ENCODE assay signal across 28 cellular contexts in genomic region chr10:90740265-90740664, GRCh38.
"Had no signal": no experiment of that assay in that cellular context is flagged by ENCODE, and none has a peak within 500 bp of the region (broad histone marks: within the 10 kb centered on the region; RNA-seq: fewer than 3 reads in every experiment).

No MANE protein-coding gene starts in this region.

- H3K9me3 ChIP-seq: ovary, psoas muscle, right lobe of liver, sigmoid colon, stomach, thoracic aorta, thyroid gland, tibial nerve, upper lobe of right lung, uterus had no signal

- H3K4me3 ChIP-seq: neural progenitor cell, ovary, psoas muscle, right lobe of liver, sigmoid colon, stomach, thoracic aorta, thyroid gland, tibial nerve, upper lobe of right lung, uterus had no signal

- H3K36me3 ChIP-seq: neural progenitor cell, ovary, right lobe of liver, sigmoid colon, stomach, thoracic aorta, thyroid gland, tibial nerve, upper lobe of right lung, uterus had no signal

- H3K27me3 Mint-ChIP-seq: progenitor cell of endocrine pancreas, type B pancreatic cell had no signal

- H3K9me3 Mint-ChIP-seq: nephron; neural progenitor cell; stimulated activated effector memory CD8-positive, alpha-beta T cell treated with anti-CD3 and anti-CD28 coated beads, Interleukin-12 subunit alpha, Interleukin-12 subunit beta, amount 100 ng/mL, for 72 hours; stimulated activated naive B cell treated with anti-CD40 and anti-IgM and Interleukin-4, amounts not matched to agents 10 μg/mL and 1 μg/mL and 100 μg/mL, for 72 hours; stimulated activated naive CD8-positive, alpha-beta T cell treated with anti-CD3 and anti-CD28 coated beads, Interleukin-15, Interleukin-2, amounts not matched to agents 100 ng/mL and 50 ng/mL, for 24 hours; type B pancreatic cell had no signal

- DNase-seq: natural killer cell; occipital lobe; ovary; posterior cingulate gyrus; psoas muscle; right cardiac atrium; right lobe of liver; sigmoid colon; small intestine; stimulated activated CD4-positive, alpha-beta T cell treated with anti-CD3 and anti-CD28 coated beads, Interleukin-15, amount 100 ng/mL, for 24 hours; stimulated activated CD4-positive, alpha-beta T cell treated with anti-CD3 and anti-CD28 coated beads, Interleukin-2, amount 100 ng/mL, for 24 hours; stimulated activated CD4-positive, alpha-beta T cell treated with anti-CD3 and anti-CD28 coated beads, Interleukin-2, amount 100 ng/mL, for 48 hours; stimulated activated CD4-positive, alpha-beta T cell treated with anti-CD3 and anti-CD28 coated beads, Interleukin-4, amount 100 ng/mL, for 24 hours; stimulated activated naive B cell treated with anti-CD40 and anti-IgM and Interleukin-4, amounts not matched to agents 10 μg/mL and 1 μg/mL and 100 μg/mL, for 72 hours; stimulated activated naive CD4-positive, alpha-beta T cell treated with Interleukin-2 at 50 U/mL for 16 hours; stomach; thyroid gland; upper lobe of right lung; uterus had no signal

- H3K4me1 Mint-ChIP-seq: natural killer cell; nephron; neural progenitor cell; stimulated activated effector memory CD8-positive, alpha-beta T cell treated with anti-CD3 and anti-CD28 coated beads, Interleukin-12 subunit alpha, Interleukin-12 subunit beta, amount 100 ng/mL, for 72 hours; stimulated activated naive B cell treated with anti-CD40 and anti-IgM and Interleukin-4, amounts not matched to agents 10 μg/mL and 1 μg/mL and 100 μg/mL, for 72 hours had no signal

- H3K27ac ChIP-seq: neural progenitor cell, ovary, parathyroid adenoma, psoas muscle, right lobe of liver, sigmoid colon, stomach, thoracic aorta, thyroid gland, tibial nerve, upper lobe of right lung, uterus had no signal

- H3K36me3 Mint-ChIP-seq: natural killer cell; neural progenitor cell; stimulated activated effector memory CD8-positive, alpha-beta T cell treated with anti-CD3 and anti-CD28 coated beads, Interleukin-12 subunit alpha, Interleukin-12 subunit beta, amount 100 ng/mL, for 72 hours; stimulated activated naive B cell treated with anti-CD40 and anti-IgM and Interleukin-4, amounts not matched to agents 10 μg/mL and 1 μg/mL and 100 μg/mL, for 72 hours; type B pancreatic cell had no signal

- H3K27ac Mint-ChIP-seq: natural killer cell; nephron; neural progenitor cell; progenitor cell of endocrine pancreas; stimulated activated effector memory CD8-positive, alpha-beta T cell treated with anti-CD3 and anti-CD28 coated beads, Interleukin-12 subunit alpha, Interleukin-12 subunit beta, amount 100 ng/mL, for 72 hours; stimulated activated naive B cell treated with anti-CD40 and anti-IgM and Interleukin-4, amounts not matched to agents 10 μg/mL and 1 μg/mL and 100 μg/mL, for 72 hours; stimulated activated naive CD8-positive, alpha-beta T cell treated with anti-CD3 and anti-CD28 coated beads, Interleukin-15, Interleukin-2, amounts not matched to agents 100 ng/mL and 50 ng/mL, for 24 hours; type B pancreatic cell had no signal

- ATAC-seq: natural killer cell; psoas muscle; right cardiac atrium; right lobe of liver; stimulated activated effector memory CD8-positive, alpha-beta T cell treated with anti-CD3 and anti-CD28 coated beads, Interleukin-12 subunit alpha, Interleukin-12 subunit beta, amount 100 ng/mL, for 72 hours; stimulated activated naive B cell treated with anti-CD40 and anti-IgM and Interleukin-4, amounts not matched to agents 10 μg/mL and 1 μg/mL and 100 μg/mL, for 72 hours; upper lobe of right lung had no signal

- H3K4me1 ChIP-seq: neural progenitor cell, psoas muscle, right lobe of liver, sigmoid colon, stomach, thyroid gland, upper lobe of right lung, uterus had no signal

- H3K4me3 Mint-ChIP-seq: natural killer cell; nephron; neural progenitor cell; stimulated activated effector memory CD8-positive, alpha-beta T cell treated with anti-CD3 and anti-CD28 coated beads, Interleukin-12 subunit alpha, Interleukin-12 subunit beta, amount 100 ng/mL, for 72 hours; stimulated activated naive B cell treated with anti-CD40 and anti-IgM and Interleukin-4, amounts not matched to agents 10 μg/mL and 1 μg/mL and 100 μg/mL, for 72 hours; stimulated activated naive CD8-positive, alpha-beta T cell treated with anti-CD3 and anti-CD28 coated beads, Interleukin-15, Interleukin-2, amounts not matched to agents 100 ng/mL and 50 ng/mL, for 24 hours; type B pancreatic cell had no signal

- H3K27me3 ChIP-seq: neural progenitor cell, ovary, right lobe of liver, sigmoid colon, stomach, thyroid gland, tibial nerve, upper lobe of right lung, uterus had no signal
